ENCODE assay signal across 8 cellular contexts in genomic region chr10:122981066-122981464, GRCh38. TPM values are rescaled to one million over a fixed set of nuclear protein-coding genes. Genes with fewer than 3 reads are reported as not detected.
DNase-seq lines count a peak whose midpoint lies in the region; ATAC-seq and TF ChIP-seq lines count a peak whose summit lies in the region.

No MANE protein-coding gene starts in this region.

- H3K4me3 Mint-ChIP-seq in endothelial cell (ENCODE audit: unreplicated experiment) (peak overlapping the region; percentile 89), nephron progenitor cell (peak overlapping the region; percentile 86)

- H3K27me3 ChIP-seq in BLaER1 (no peaks in the 10 kb centered on the region), SJCRH30 (no peaks in the 10 kb centered on the region)

- H3K4me1 Mint-ChIP-seq in endothelial cell (ENCODE audit: unreplicated experiment) (peaks cover 7% of the 10 kb centered on the region), nephron progenitor cell (peaks cover 16% of the 10 kb centered on the region)

- H3K4me3 ChIP-seq in BLaER1 (peak overlapping the region; percentile 73), SJCRH30 (peak overlapping the region; percentile 99)

- no peak for ATAC-seq in HG03175 (IDR thresholded peaks at IDR 0.05; ENCODE audit: unreplicated experiment)
- no peak for ATAC-seq in GM19395 (IDR thresholded peaks at IDR 0.05; ENCODE audit: unreplicated experiment)

- H3K36me3 Mint-ChIP-seq in endothelial cell (ENCODE audit: low read depth, unreplicated experiment) (peaks cover 3% of the 10 kb centered on the region), nephron progenitor cell (ENCODE audit: low read depth) (peaks cover 9% of the 10 kb centered on the region)

- peaks cover 22% of the 10 kb centered on the region for H3K4me1 ChIP-seq in BLaER1
- no peaks in the 10 kb centered on the region for H3K4me1 ChIP-seq in SJCRH30

- peak overlapping the region; percentile 93 for H3K4me2 ChIP-seq in BLaER1

- H3K9me3 Mint-ChIP-seq in endothelial cell (ENCODE audit: unreplicated experiment) (no peaks in the 10 kb centered on the region), nephron progenitor cell (no peaks in the 10 kb centered on the region)

- peak; percentile 58 for DNase-seq in H4 (ENCODE audit: low spot score)
- DNase-seq in SJCRH30, result peak; percentile 7 to 44
- DNase-seq in endothelial cell (ENCODE audit: low spot score), result no peak
- no peak for DNase-seq in nephron progenitor cell
- DNase-seq in NK-92 treated with Interleukin-12 subunit alpha and Interleukin-12 subunit beta, amount 100 ng/mL, for 24 hours (lab: John Stamatoyannopoulos, UW), result no peak

- TF ChIP-seq CTCF in endothelial cell (IDR thresholded peaks at IDR 0.05; ENCODE audit: unreplicated experiment) (peak; percentile 40), nephron progenitor cell (IDR thresholded peaks at IDR 0.05) (peak; percentile 55)

- H3K27me3 Mint-ChIP-seq in endothelial cell (ENCODE audit: unreplicated experiment) (peaks cover 4% of the 10 kb centered on the region), nephron progenitor cell (ENCODE audit: low read depth, poor library complexity) (peaks cover 12% of the 10 kb centered on the region)

- peak overlapping the region; percentile 71 for H3K9ac ChIP-seq in BLaER1

- H3K27ac ChIP-seq in BLaER1 (peak overlapping the region; percentile 57; the same call in 1 of the 2 replicates), SJCRH30 (no peak overlapping the region)

- H3K27ac Mint-ChIP-seq in endothelial cell (ENCODE audit: unreplicated experiment) (no peak overlapping the region), nephron progenitor cell (no peak overlapping the region)

- H3K36me3 ChIP-seq in BLaER1 (peaks cover 29% of the 10 kb centered on the region), SJCRH30 (no peaks in the 10 kb centered on the region; the same call in 1 of the 2 replicates)

- H3K9me3 ChIP-seq in BLaER1, result no peaks in the 10 kb centered on the region
- H3K9me3 ChIP-seq in SJCRH30 (replicated peaks), result no peaks in the 10 kb centered on the region

- no peaks in the 10 kb centered on the region for H4K20me1 ChIP-seq in BLaER1

RNA-seq across cellular contexts. Expression of gene PSTK, which starts 0.9 kb away (rescaled TPM):
- 11.8 and 12.7 TPM in 2 replicates for total RNA-seq in H4 (2014; rRNA removed; shearing (Covaris generic))
- total RNA-seq in SJCRH30 (2014; rRNA removed; shearing (Covaris generic)), result 6.8 and 7.9 TPM in 2 replicates
- 5.2 TPM for total RNA-seq in endothelial cell (ENCODE audit: unreplicated experiment)

RNA-seq across cellular contexts. Expression of gene C10orf88, which starts 27.0 kb away (rescaled TPM):
- 4.1 and 7.1 TPM in 2 replicates for total RNA-seq in H4 (2014; rRNA removed; shearing (Covaris generic))
- 12.0 and 14.1 TPM in 2 replicates for total RNA-seq in SJCRH30 (2014; rRNA removed; shearing (Covaris generic))
- total RNA-seq in endothelial cell (ENCODE audit: unreplicated experiment), result 9.9 TPM

RNA-seq across cellular contexts. Expression of gene IKZF5, which starts 27.5 kb away (rescaled TPM):
- 1.6 and 1.9 TPM in 2 replicates for total RNA-seq in H4 (2014; rRNA removed; shearing (Covaris generic))
- 7.8 and 9.3 TPM in 2 replicates for total RNA-seq in SJCRH30 (2014; rRNA removed; shearing (Covaris generic))
- total RNA-seq in endothelial cell (ENCODE audit: unreplicated experiment), result 14.9 TPM

RNA-seq across cellular contexts. Expression of gene ACADSB, which starts 27.7 kb away (rescaled TPM):
- total RNA-seq in H4 (2014; rRNA removed; shearing (Covaris generic)), result 4.1 and 6.6 TPM in 2 replicates
- total RNA-seq in SJCRH30 (2014; rRNA removed; shearing (Covaris generic)), result 8.0 and 9.6 TPM in 2 replicates
- 35.6 TPM for total RNA-seq in endothelial cell (ENCODE audit: unreplicated experiment)

Comparison
In these comparisons a context has a peak if more than half of its experiments do, and no peak if none do; other contexts are left out.
1. DNase-seq: peak in H4 (single experiment) and SJCRH30 (2 of 2); none in endothelial cell (single experiment), nephron progenitor cell (single experiment) and NK-92 treated with Interleukin-12 subunit alpha and Interleukin-12 subunit beta, amount 100 ng/mL, for 24 hours (single experiment).